3 cellular contexts compared by ENCODE assay signal in genomic region chr1:244667797-244668196, GRCh38.
TF ChIP-seq lines count a peak whose summit lies in the region.

No MANE protein-coding gene starts in this region.

TF ChIP-seq in GM23338, 12 proteins besides CTCF, POLR2A, EP300 and RAD21 (continues in another document):
- no peak for TF ChIP-seq EZH2phosphoT487 (IDR thresholded peaks at IDR 0.05; ENCODE audit: unreplicated experiment)
- TF ChIP-seq NANOG (IDR thresholded peaks at IDR 0.05; ENCODE audit: borderline replicate concordance): no peak
- no peak for TF ChIP-seq CREB1 (CRISPR knock-in tag; IDR thresholded peaks at IDR 0.05; ENCODE audit: low read depth)
- TF ChIP-seq REST (IDR thresholded peaks at IDR 0.05; ENCODE audit: unreplicated experiment): no peak
- no peak for TF ChIP-seq ZNF114 (CRISPR knock-in tag; IDR thresholded peaks at IDR 0.05)

TF ChIP-seq in IMR-90, 13 proteins besides CTCF, POLR2A, EP300 and RAD21:
- TF ChIP-seq CEBPB (IDR thresholded peaks at IDR 0.05; ENCODE audit: low read depth, low read length) (no peak), MAFK (IDR thresholded peaks at IDR 0.05; ENCODE audit: low read depth, low read length) (peak; percentile 66)

TF ChIP-seq in K562, 482 proteins besides CTCF, POLR2A, EP300 and RAD21:
- TF ChIP-seq CEBPG (CRISPR knock-in tag; IDR thresholded peaks at IDR 0.05) (no peak), CEBPG (tag; conservative IDR thresholded peaks at IDR 0.05 in 1 of 2, IDR thresholded peaks at IDR 0.05 in 1 of 2) (no peak), FOXJ3 (CRISPR knock-in tag; IDR thresholded peaks at IDR 0.05) (no peak), CAMTA2 (CRISPR knock-in tag; conservative IDR thresholded peaks at IDR 0.05) (no peak), EGR1 (conservative IDR thresholded peaks at IDR 0.05) (no peak), MAFF (IDR thresholded peaks at IDR 0.05; ENCODE audit: low read length) (peak; percentile 41; the same call in 1 of the 2 replicates), MAFG (tag; conservative IDR thresholded peaks at IDR 0.05) (peak; percentile 42), ZNF316 (IDR thresholded peaks at IDR 0.05) (peak; percentile 88), CGGBP1 (CRISPR knock-in tag; IDR thresholded peaks at IDR 0.05) (no peak), HNRNPUL1 (IDR thresholded peaks at IDR 0.05; ENCODE audit: low read length) (no peak), MTA2 (IDR thresholded peaks at IDR 0.05; ENCODE audit: low read depth) (no peak), REST (CRISPR knock-in tag; IDR thresholded peaks at IDR 0.05; ENCODE audit: low read depth) (no peak), MTF1 (CRISPR knock-in tag; IDR thresholded peaks at IDR 0.05; ENCODE audit: borderline replicate concordance) (no peak), C11orf30 (IDR thresholded peaks at IDR 0.05; ENCODE audit: low read depth) (peak; percentile 72), DPF2 (IDR thresholded peaks at IDR 0.05) (no peak), ZNF274 (IDR thresholded peaks at IDR 0.05; ENCODE audit: borderline replicate concordance, low read depth, low read length) (no peak), MAFK (IDR thresholded peaks at IDR 0.05; ENCODE audit: low read length) (peak; percentile 39; the same call in 1 of the 2 replicates), HDAC3 (IDR thresholded peaks at IDR 0.05; ENCODE audit: borderline replicate concordance, partially characterized antibody) (no peak)
